In genomic region chr9:34578241-34579096, GRCh38 we compare ENCODE assay signal across 1 cellular context.
TF ChIP-seq lines count a peak whose summit lies in the region.

No MANE protein-coding gene starts in this region.

TF ChIP-seq in IMR-90, 13 proteins besides CTCF, POLR2A, EP300 and RAD21:
- TF ChIP-seq, protein P1, sequence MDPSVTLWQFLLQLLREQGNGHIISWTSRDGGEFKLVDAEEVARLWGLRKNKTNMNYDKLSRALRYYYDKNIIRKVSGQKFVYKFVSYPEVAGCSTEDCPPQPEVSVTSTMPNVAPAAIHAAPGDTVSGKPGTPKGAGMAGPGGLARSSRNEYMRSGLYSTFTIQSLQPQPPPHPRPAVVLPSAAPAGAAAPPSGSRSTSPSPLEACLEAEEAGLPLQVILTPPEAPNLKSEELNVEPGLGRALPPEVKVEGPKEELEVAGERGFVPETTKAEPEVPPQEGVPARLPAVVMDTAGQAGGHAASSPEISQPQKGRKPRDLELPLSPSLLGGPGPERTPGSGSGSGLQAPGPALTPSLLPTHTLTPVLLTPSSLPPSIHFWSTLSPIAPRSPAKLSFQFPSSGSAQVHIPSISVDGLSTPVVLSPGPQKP (IDR thresholded peaks at IDR 0.05; ENCODE audit: borderline replicate concordance, low read depth, low read length), result no peak
- TF ChIP-seq CEBPB (IDR thresholded peaks at IDR 0.05; ENCODE audit: low read depth, low read length) (no peak), MAFK (IDR thresholded peaks at IDR 0.05; ENCODE audit: low read depth, low read length) (no peak), SMC3 (IDR thresholded peaks at IDR 0.05; ENCODE audit: low read depth, low read length) (no peak), NFE2L2 (IDR thresholded peaks at IDR 0.05; ENCODE audit: low read depth, low read length) (no peak), RFX5 (IDR thresholded peaks at IDR 0.05; ENCODE audit: low read depth, low read length) (no peak)
